In genomic region chr6:4169028-4169789, GRCh38 we compare ENCODE assay signal across 21 cellular contexts. TPM values are rescaled to one million over a fixed set of nuclear protein-coding genes. Genes with fewer than 3 reads are reported as not detected.
DNase-seq lines count a peak whose midpoint lies in the region; ATAC-seq and TF ChIP-seq lines count a peak whose summit lies in the region.
"Had no signal": no experiment of that assay in that cellular context is flagged by ENCODE, and none has a peak within 500 bp of the region (broad histone marks: within the 10 kb centered on the region; RNA-seq: fewer than 3 reads in every experiment).

No MANE protein-coding gene starts in this region.

- BruUV-seq in A673 (replicated peaks; lab: Mats Ljungman, UMichigan): no TSS peak

- H3K9me3 ChIP-seq in A673 (ENCODE audit: low read depth, low read length, poor library complexity, severe bottlenecking) (peaks cover 11% of the 10 kb centered on the region), HUES48 (ENCODE audit: control insufficient read depth, insufficient read depth, low read length) (peaks cover 12% of the 10 kb centered on the region; the same call in 1 of the 2 replicates)
- H3K9me3 ChIP-seq: colonic mucosa had no signal

- ATAC-seq in GM18517 (IDR thresholded peaks at IDR 0.05; ENCODE audit: unreplicated experiment): no peak
- ATAC-seq: activated T-helper 17 cell treated with anti-CD3 and anti-CD28 coated beads, Interleukin-2, amount 50 U/mL, for 72 hours; T-helper 17 cell had no signal

- H3K9ac ChIP-seq in HUES48 (ENCODE audit: low read depth, low read length): no peak overlapping the region

- peak; percentile 45 for DNase-seq in A673 (ENCODE audit: low spot score)
- peak; percentile 80 for DNase-seq in iris pigment epithelial cell (ENCODE audit: low read depth)
- DNase-seq in SHP77 treated with DMSO at 0.1 percent for 48 hours (lab: John Stamatoyannopoulos, UW): no peak
- DNase-seq in NCI-H1436 (lab: John Stamatoyannopoulos, UW): no peak
- DNase-seq in NCI-H2227 treated with DMSO at 0.1 percent for 48 hours (lab: John Stamatoyannopoulos, UW): no peak
- DNase-seq: 8988T; activated CD8-positive, alpha-beta memory T cell treated with anti-CD3 and anti-CD28 coated beads for 24 hours; CD4-positive, CD25-positive, alpha-beta regulatory T cell; colonic mucosa; DND-41; GOT3; NCI-H1694 treated with DMSO at 0.1 percent for 48 hours; NCI-H446; Right ventricle myocardium superior; T-helper 17 cell; trophoblast cell had no signal

- CTCF ChIA-PET in A673 (lab: Charles Lee): no interaction called here

- no peak for TF ChIP-seq CTCF in A673 (conservative IDR thresholded peaks at IDR 0.05; ENCODE audit: low read depth, low read length)

- no peak overlapping the region for H3K4me3 ChIP-seq in A673 (ENCODE audit: low read depth, low read length, poor library complexity, severe bottlenecking)
- 0 out of 2 replicates have a peak overlapping the region, but pooled peaks have one; percentile 30 for H3K4me3 ChIP-seq in HUES48 (ENCODE audit: low read depth, low read length)
- H3K4me3 ChIP-seq: colonic mucosa, skin epidermis had no signal

- H3K27ac ChIP-seq in A673 (ENCODE audit: low read depth, low read length, poor library complexity, severe bottlenecking) (no peak overlapping the region), HUES48 (ENCODE audit: low read depth, low read length) (peak overlapping the region; percentile 100), cingulate gyrus (ENCODE audit: low read depth, low read length) (peak overlapping the region; percentile 6)
- H3K27ac ChIP-seq: colonic mucosa had no signal

- POLR2A ChIA-PET in A673 (lab: Charles Lee; ENCODE audit: low non-redundant PET): no interaction called here

- H3K4me1 ChIP-seq in A673 (ENCODE audit: insufficient read depth, low read length, poor library complexity, severe bottlenecking) (no peaks in the 10 kb centered on the region), HUES48 (ENCODE audit: control insufficient read depth, insufficient read depth, low read length) (peaks cover 29% of the 10 kb centered on the region)
- H3K4me1 ChIP-seq: colonic mucosa had no signal

- intact Hi-C loops in A673 (cut with micrococcal nuclease; ENCODE audit: unreplicated experiment): no loop called here

- no peaks in the 10 kb centered on the region for H3K27me3 ChIP-seq in A673 (replicated peaks; ENCODE audit: insufficient read depth, low read depth, low read length, poor library complexity)
- no peaks in the 10 kb centered on the region; the same call in 1 of the 2 replicates for H3K27me3 ChIP-seq in HUES48 (ENCODE audit: control insufficient read depth, insufficient read depth, low read length)
- H3K27me3 ChIP-seq: colonic mucosa had no signal

- H3K36me3 ChIP-seq in A673 (ENCODE audit: insufficient read depth, low read length, poor library complexity, severe bottlenecking) (no peaks in the 10 kb centered on the region), HUES48 (ENCODE audit: control insufficient read depth, insufficient read depth, low read length) (no peaks in the 10 kb centered on the region)
- H3K36me3 ChIP-seq: colonic mucosa had no signal

RNA-seq across cellular contexts. Expression of gene ECI2, which starts 33.8 kb away (rescaled TPM):
- total RNA-seq in A673 (2021): 56.3 and 70.4 TPM in 2 replicates

Comparison
In these comparisons a context has a peak if more than half of its experiments do, and no peak if none do; other contexts are left out.
1. DNase-seq: peak in A673 (single experiment) and iris pigment epithelial cell (single experiment); none in SHP77 treated with DMSO at 0.1 percent for 48 hours (single experiment), NCI-H1436 (single experiment) and NCI-H2227 treated with DMSO at 0.1 percent for 48 hours (single experiment).